In the genomic region with DNA sequence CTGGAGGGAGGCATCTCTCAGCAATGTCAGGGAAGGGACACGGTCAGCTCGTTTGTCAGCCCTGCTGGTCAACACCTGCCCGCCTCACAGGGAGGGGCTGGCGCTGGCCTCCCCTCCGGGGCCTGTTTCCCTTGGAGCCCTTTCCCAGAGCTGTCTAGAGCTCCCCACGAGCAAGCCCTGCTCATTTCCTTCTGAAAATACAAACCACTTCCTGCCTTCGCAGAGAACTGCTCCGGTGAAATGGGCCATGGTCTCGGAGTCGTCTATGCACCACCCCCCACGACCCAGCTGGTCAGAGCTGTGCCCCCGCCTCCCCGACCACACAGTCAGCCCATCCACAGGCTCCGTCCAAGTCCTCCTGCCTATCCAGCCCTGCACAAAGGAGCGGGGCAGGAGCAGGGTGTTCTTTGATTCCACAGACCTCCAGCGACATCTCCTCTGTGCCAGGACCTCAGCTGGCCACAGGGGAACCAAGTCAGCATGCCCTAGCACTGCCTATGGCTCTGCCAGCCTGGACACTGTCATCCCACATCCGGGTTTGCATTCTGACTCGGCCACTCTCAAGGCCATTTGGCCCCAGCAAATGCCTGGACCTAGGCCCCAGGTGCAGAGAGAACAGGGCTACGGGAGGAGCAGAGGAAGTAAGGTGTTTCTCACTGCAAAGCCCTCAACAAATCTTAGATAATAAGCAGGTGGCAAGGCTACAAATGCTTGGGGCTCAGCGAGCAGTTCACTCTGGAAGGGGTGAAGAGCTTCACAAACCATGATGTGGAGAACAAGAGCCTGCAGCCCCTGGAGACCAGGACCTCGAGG, we compare ENCODE assay signal across 11 cellular contexts.
DNase-seq lines count a peak whose midpoint lies in the region; ATAC-seq and TF ChIP-seq lines count a peak whose summit lies in the region.
"Had no signal": no experiment of that assay in that cellular context is flagged by ENCODE, and none has a peak within 500 bp of the region (broad histone marks: within the 10 kb centered on the region; RNA-seq: fewer than 3 reads in every experiment).

No MANE protein-coding gene starts in this region.

- H3K56ac ChIP-seq in IMR-90 (ENCODE audit: extremely low read depth, insufficient read depth, low read length), result no peak overlapping the region

- no peak overlapping the region for H3K14ac ChIP-seq in IMR-90 (replicated peaks; ENCODE audit: low read depth, low read length)

- H3K9me3 ChIP-seq in BLaER1 treated with 17β-estradiol and CSF1 and Interleukin-3, amounts not matched to agents 10 nM and 100 nM (replicated peaks in 1 of 11), result peaks cover 0 to 8% (median 0%) of the 10 kb centered on the region in 11 experiments; a peak in 2 of 22 replicates
- no peaks in the 10 kb centered on the region for H3K9me3 ChIP-seq in IMR-90 (ENCODE audit: control insufficient read depth, insufficient read depth, low read length)

- intact Hi-C loops in IMR-90 (cut with micrococcal nuclease), result no loop called here

- dilution Hi-C loops in IMR-90 (cut with HindIII; ENCODE audit: low sequenced_read_pairs, unreplicated experiment), result no loop called here

- no peak overlapping the region for H2BK15ac ChIP-seq in IMR-90 (ENCODE audit: low read depth, low read length)

- peak overlapping the region; percentile 32 for H2AFZ ChIP-seq in IMR-90 (replicated peaks; ENCODE audit: low read length, poor library complexity)

- H3K27me3 Mint-ChIP-seq in activated CD8-positive, alpha-beta T cell treated with anti-CD3 and anti-CD28 coated beads, Interleukin-2, amount 10 ng/mL, durations not matched to agents 7 days and 5 days (ENCODE audit: low read depth), result no peaks in the 10 kb centered on the region
- H3K27me3 Mint-ChIP-seq in effector memory CD8-positive, alpha-beta T cell, result peaks cover 0 to 5% of the 10 kb centered on the region in 2 donors

- no peak overlapping the region for H4K91ac ChIP-seq in IMR-90 (ENCODE audit: insufficient read depth, low read depth, low read length)

- H3K4me1 ChIP-seq in BLaER1 treated with 17β-estradiol and CSF1 and Interleukin-3, amounts not matched to agents 10 nM and 100 nM, result peaks cover 17 to 81% (median 69%) of the 10 kb centered on the region in 10 experiments
- H3K4me1 ChIP-seq in IMR-90 (ENCODE audit: control insufficient read depth, insufficient read depth, low read length), result no peaks in the 10 kb centered on the region

- no peak overlapping the region for H3K4ac ChIP-seq in IMR-90 (ENCODE audit: low read depth, low read length)

- peak overlapping the region in 1 of 10 experiments; percentile 15; a peak in 1 of 20 replicates for H3K4me3 ChIP-seq in BLaER1 treated with 17β-estradiol and CSF1 and Interleukin-3, amounts not matched to agents 10 nM and 100 nM
- H3K4me3 ChIP-seq in IMR-90 (ENCODE audit: insufficient read depth, low read depth, low read length), result no peak overlapping the region

- peak overlapping the region in 10 of 11 experiments; percentile 31 to 74 (median 64); a peak in 16 of 22 replicates for H3K9ac ChIP-seq in BLaER1 treated with 17β-estradiol and CSF1 and Interleukin-3, amounts not matched to agents 10 nM and 100 nM
- H3K9ac ChIP-seq in IMR-90 (ENCODE audit: low read depth, low read length), result no peak overlapping the region

- no peaks in the 10 kb centered on the region for H4K20me1 ChIP-seq in BLaER1 treated with 17β-estradiol and CSF1 and Interleukin-3, amounts not matched to agents 10 nM and 100 nM
- H4K20me1 ChIP-seq in IMR-90 (ENCODE audit: insufficient read depth, low read length), result no peaks in the 10 kb centered on the region; the same call in 1 of the 2 replicates

- no peak overlapping the region for H4K8ac ChIP-seq in IMR-90 (ENCODE audit: low read depth in 2 of 2, low read length in 2 of 2)

- peak overlapping the region in 10 of 11 experiments; percentile 44 to 84 (median 73); a peak in 20 of 22 replicates for H3K27ac ChIP-seq in BLaER1 treated with 17β-estradiol and CSF1 and Interleukin-3, amounts not matched to agents 10 nM and 100 nM
- no peak overlapping the region for H3K27ac ChIP-seq in IMR-90 (ENCODE audit: insufficient read depth, low read length)

- POLR2A ChIA-PET in IMR-90 (lab: Charles Lee; ENCODE audit: unreplicated experiment), result no interaction called here
- POLR2A ChIA-PET in activated CD8-positive, alpha-beta T cell treated with anti-CD3 and anti-CD28 coated beads, Interleukin-2, amount 10 ng/mL, durations not matched to agents 7 days and 5 days (lab: Charles Lee), result interaction anchor here (2.2 kb wide), 1 partner anchor 52 kb away, joined by 6 read pairs; no protein-coding TSS in a partner anchor

- no TSS peak for BruUV-seq in IMR-90 (replicated peaks; lab: Mats Ljungman, UMichigan)

- DNase-seq in IMR-90, result no peak
- peak; percentile 50 for DNase-seq in activated CD8-positive, alpha-beta T cell treated with anti-CD3 and anti-CD28 coated beads, Interleukin-2, amount 10 ng/mL, durations not matched to agents 7 days and 5 days
- DNase-seq in effector memory CD8-positive, alpha-beta T cell, result no peak
- DNase-seq in NCI-H510A treated with DMSO at 0.1 percent for 48 hours (lab: John Stamatoyannopoulos, UW), result no peak
- DNase-seq in DMS53 (lab: John Stamatoyannopoulos, UW), result no peak
- DNase-seq in HuH-7.5 (ENCODE audit: low spot score), result no peak
- DNase-seq: amniotic stem cell, NCI-H1048, PC-3 had no signal

- no peak overlapping the region for H2BK20ac ChIP-seq in IMR-90 (ENCODE audit: low read depth, low read length)

- H2BK5ac ChIP-seq in IMR-90 (ENCODE audit: low read depth, low read length, poor library complexity, severe bottlenecking), result no peak overlapping the region

- TF ChIP-seq CTCF in IMR-90 (conservative IDR thresholded peaks at IDR 0.05; ENCODE audit: low read depth, low read length), result no peak

- peak overlapping the region; percentile 87 for H3K27ac Mint-ChIP-seq in activated CD8-positive, alpha-beta T cell treated with anti-CD3 and anti-CD28 coated beads, Interleukin-2, amount 10 ng/mL, durations not matched to agents 7 days and 5 days
- H3K27ac Mint-ChIP-seq in effector memory CD8-positive, alpha-beta T cell, result peak overlapping the region; percentile 86 to 92

- H3K9me1 ChIP-seq in IMR-90 (ENCODE audit: insufficient read depth, low read length), result no peaks in the 10 kb centered on the region

- H3K4me1 Mint-ChIP-seq in activated CD8-positive, alpha-beta T cell treated with anti-CD3 and anti-CD28 coated beads, Interleukin-2, amount 10 ng/mL, durations not matched to agents 7 days and 5 days (ENCODE audit: low read depth), result peaks cover 40% of the 10 kb centered on the region
- peaks cover 23 to 24% of the 10 kb centered on the region in 2 donors for H3K4me1 Mint-ChIP-seq in effector memory CD8-positive, alpha-beta T cell (ENCODE audit: low read depth in 2 of 2)

- no peaks in the 10 kb centered on the region for H3K36me3 ChIP-seq in BLaER1 treated with 17β-estradiol and CSF1 and Interleukin-3, amounts not matched to agents 10 nM and 100 nM
- H3K36me3 ChIP-seq in IMR-90 (ENCODE audit: control insufficient read depth, insufficient read depth, low read length), result no peaks in the 10 kb centered on the region

- in situ Hi-C loops in IMR-90 (cut with MboI; ENCODE audit: low sequenced_read_pairs), result no loop called here

- H3K4me3 Mint-ChIP-seq in activated CD8-positive, alpha-beta T cell treated with anti-CD3 and anti-CD28 coated beads, Interleukin-2, amount 10 ng/mL, durations not matched to agents 7 days and 5 days, result peak overlapping the region; percentile 38
- H3K4me3 Mint-ChIP-seq in effector memory CD8-positive, alpha-beta T cell, result peak overlapping the region; percentile 51 to 77

- H2AK9ac ChIP-seq in IMR-90 (replicated peaks; ENCODE audit: low read depth, low read length, poor library complexity), result no peak overlapping the region

- 11% methylated on average over 4 of the region's 21 CpGs; no CpG with 5 or more reads in 1 of the 2 experiments for WGBS in IMR-90 (ENCODE audit: extremely low coverage in 2 of 2, insufficient read length in 1 of 2), 2 experiments

- H2BK120ac ChIP-seq in IMR-90 (ENCODE audit: low read depth, low read length), result no peak overlapping the region

- CTCF ChIA-PET in IMR-90 (lab: Yijun Ruan, JAX), result no interaction called here
- CTCF ChIA-PET in activated CD8-positive, alpha-beta T cell treated with anti-CD3 and anti-CD28 coated beads, Interleukin-2, amount 10 ng/mL, durations not matched to agents 7 days and 5 days (lab: Charles Lee), result interaction anchor here (1.8 to 5.2 kb wide), 2 partner anchors 80 to 136 kb away, joined by 4 to 29 read pairs; no protein-coding TSS in a partner anchor

- H3K4me2 ChIP-seq in BLaER1 treated with 17β-estradiol and CSF1 and Interleukin-3, amounts not matched to agents 10 nM and 100 nM, result peak overlapping the region; percentile 63 to 94 (median 88)
- no peak overlapping the region for H3K4me2 ChIP-seq in IMR-90 (ENCODE audit: low read depth, low read length)

- no peaks in the 10 kb centered on the region for H3K79me1 ChIP-seq in IMR-90 (ENCODE audit: low read depth in 1 of 2, low read length in 2 of 2)

- no peak overlapping the region for H3K18ac ChIP-seq in IMR-90 (ENCODE audit: low read depth, low read length)

- no peak for TF ChIP-seq RAD21 in IMR-90 (IDR thresholded peaks at IDR 0.05; ENCODE audit: low read length)

- H2AK5ac ChIP-seq in IMR-90 (ENCODE audit: low read depth, low read length), result no peak overlapping the region

- H3K9me3 Mint-ChIP-seq in activated CD8-positive, alpha-beta T cell treated with anti-CD3 and anti-CD28 coated beads, Interleukin-2, amount 10 ng/mL, durations not matched to agents 7 days and 5 days (ENCODE audit: insufficient read depth), result no peaks in the 10 kb centered on the region
- no peaks in the 10 kb centered on the region for H3K9me3 Mint-ChIP-seq in effector memory CD8-positive, alpha-beta T cell

- no peak for TF ChIP-seq POLR2A in IMR-90 (IDR thresholded peaks at IDR 0.05; ENCODE audit: low read depth, low read length)

- H4K5ac ChIP-seq in IMR-90 (ENCODE audit: low read depth, low read length), result no peak overlapping the region

- no peaks in the 10 kb centered on the region; a peak in 1 of 22 replicates for H3K27me3 ChIP-seq in BLaER1 treated with 17β-estradiol and CSF1 and Interleukin-3, amounts not matched to agents 10 nM and 100 nM
- peaks cover 62% of the 10 kb centered on the region for H3K27me3 ChIP-seq in IMR-90 (ENCODE audit: control insufficient read depth, insufficient read depth, low read length)

- ATAC-seq in IMR-90 (ENCODE audit: low read depth) (no peak), GM21528 (IDR thresholded peaks at IDR 0.05; ENCODE audit: low FRiP score, unreplicated experiment) (no peak)
- peak; percentile 77 for ATAC-seq in activated CD8-positive, alpha-beta T cell treated with anti-CD3 and anti-CD28 coated beads, Interleukin-2, amount 10 ng/mL, durations not matched to agents 7 days and 5 days
- peak; percentile 66 for ATAC-seq in effector memory CD8-positive, alpha-beta T cell (replicated peaks)
- ATAC-seq: PC-3 had no signal

- H3K36me3 Mint-ChIP-seq in activated CD8-positive, alpha-beta T cell treated with anti-CD3 and anti-CD28 coated beads, Interleukin-2, amount 10 ng/mL, durations not matched to agents 7 days and 5 days (ENCODE audit: low read depth), result no peaks in the 10 kb centered on the region
- no peaks in the 10 kb centered on the region for H3K36me3 Mint-ChIP-seq in effector memory CD8-positive, alpha-beta T cell (ENCODE audit: insufficient read depth)

- H3K23ac ChIP-seq in IMR-90 (ENCODE audit: low read depth, low read length), result no peak overlapping the region

TF ChIP-seq in IMR-90, 13 proteins besides CTCF, POLR2A, EP300 and RAD21:
- TF ChIP-seq CHD1 (IDR thresholded peaks at IDR 0.05; ENCODE audit: low read depth, low read length) (no peak), MAFK (IDR thresholded peaks at IDR 0.05; ENCODE audit: low read depth, low read length) (no peak)

Comparison
In these comparisons a context has a peak if more than half of its experiments do, and no peak if none do; other contexts are left out.
1. ATAC-seq: peak in activated CD8-positive, alpha-beta T cell treated with anti-CD3 and anti-CD28 coated beads, Interleukin-2, amount 10 ng/mL, durations not matched to agents 7 days and 5 days (single experiment) and effector memory CD8-positive, alpha-beta T cell (single experiment); none in IMR-90 (single experiment) and GM21528 (single experiment).